17 cellular contexts compared by ENCODE assay signal in genomic region chr3:79410136-79410535, GRCh38.
A peak's percentile ranks its signal among the peaks of the same experiment; 100 is the strongest.
DNase-seq lines count a peak whose midpoint lies in the region; ATAC-seq and TF ChIP-seq lines count a peak whose summit lies in the region.
"Had no signal": no experiment of that assay in that cellular context is flagged by ENCODE, and none has a peak within 500 bp of the region (broad histone marks: within the 10 kb centered on the region; RNA-seq: fewer than 3 reads in every experiment).

No MANE protein-coding gene starts in this region.

- H3K36me3 Mint-ChIP-seq in activated T-cell treated with anti-CD3 and anti-CD28 coated beads, Interleukin-2, amount 50 U/mL, for 72 hours (ENCODE audit: insufficient read depth in 2 of 2), result no peaks in the 10 kb centered on the region
- H3K36me3 Mint-ChIP-seq: CD8-positive, alpha-beta T cell had no signal

- H3K9me3 Mint-ChIP-seq in activated T-cell treated with anti-CD3 and anti-CD28 coated beads, Interleukin-2, amount 50 U/mL, for 72 hours, result peaks cover 0 to 11% of the 10 kb centered on the region in 2 donors

- H3K36me3 ChIP-seq in right lobe of liver, result no peaks in the 10 kb centered on the region
- no peaks in the 10 kb centered on the region for H3K36me3 ChIP-seq in upper lobe of right lung
- H3K36me3 ChIP-seq: BLaER1 treated with 17β-estradiol and CSF1 and Interleukin-3, amounts not matched to agents 10 nM and 100 nM had no signal

- H3K4me1 ChIP-seq in right lobe of liver (peaks cover 0 to 59% (median 3%) of the 10 kb centered on the region in 4 donors), upper lobe of right lung (no peaks in the 10 kb centered on the region)
- H3K4me1 ChIP-seq: A549, Caco-2 had no signal

- 35% methylated on average over 2 of the region's 2 CpGs for WGBS in right lobe of liver (ENCODE audit: insufficient coverage, low coverage, low lambda C conversion rate, missing lambda C conversion rate)

- H3K27me3 ChIP-seq in right lobe of liver, result no peaks in the 10 kb centered on the region
- H3K27me3 ChIP-seq in upper lobe of right lung, result no peaks in the 10 kb centered on the region
- H3K27me3 ChIP-seq: BLaER1 treated with 17β-estradiol and CSF1 and Interleukin-3, amounts not matched to agents 10 nM and 100 nM had no signal

- H3K4me3 Mint-ChIP-seq in activated T-cell treated with anti-CD3 and anti-CD28 coated beads, Interleukin-2, amount 50 U/mL, for 72 hours, result no peak overlapping the region
- H3K4me3 Mint-ChIP-seq: B cell; CD4-positive, alpha-beta T cell; CD8-positive, alpha-beta T cell had no signal

- no peaks in the 10 kb centered on the region for H3K27me3 Mint-ChIP-seq in activated T-cell treated with anti-CD3 and anti-CD28 coated beads, Interleukin-2, amount 50 U/mL, for 72 hours (ENCODE audit: low read depth)
- H3K27me3 Mint-ChIP-seq: B cell; CD4-positive, alpha-beta T cell had no signal

- intact Hi-C loops in right lobe of liver (cut with DNase I), result no loop called here
- intact Hi-C loops in upper lobe of right lung (cut with DNase I), result no loop called here

- DNase-seq in activated T-cell treated with anti-CD3 and anti-CD28 coated beads, Interleukin-2, amount 50 U/mL, for 72 hours, result no peak
- DNase-seq in activated T-cell treated with anti-CD3 and anti-CD28 coated beads, Interleukin-2, amount 50 U/mL, for 1 hour, result no peak
- DNase-seq in right lobe of liver (no peak), upper lobe of right lung (no peak), T-helper 2 cell (no peak)
- DNase-seq: AML-193; Caco-2; Calu3; CD4-positive, alpha-beta T cell; CD8-positive, alpha-beta T cell; DMS79 treated with DMSO at 0.1 percent for 48 hours; GF-D8 had no signal

- ATAC-seq in activated T-cell treated with anti-CD3 and anti-CD28 coated beads, Interleukin-2, amount 50 U/mL, for 72 hours (replicated peaks in 1 of 2), result no peak
- ATAC-seq in right lobe of liver (peak in 3 of 4 donors; percentile 3 to 52 (median 14)), upper lobe of right lung (no peak)
- ATAC-seq: A549; CD8-positive, alpha-beta T cell had no signal

- H3K9me3 ChIP-seq in right lobe of liver (no peaks in the 10 kb centered on the region), upper lobe of right lung (no peaks in the 10 kb centered on the region)
- H3K9me3 ChIP-seq: A549; BLaER1 treated with 17β-estradiol and CSF1 and Interleukin-3, amounts not matched to agents 10 nM and 100 nM; Caco-2 had no signal

- peak overlapping the region; percentile 26 for H3K27ac Mint-ChIP-seq in activated T-cell treated with anti-CD3 and anti-CD28 coated beads, Interleukin-2, amount 50 U/mL, for 72 hours
- H3K27ac Mint-ChIP-seq: B cell; CD4-positive, alpha-beta T cell; CD8-positive, alpha-beta T cell had no signal

- no peaks in the 10 kb centered on the region for H3K4me1 Mint-ChIP-seq in activated T-cell treated with anti-CD3 and anti-CD28 coated beads, Interleukin-2, amount 50 U/mL, for 72 hours (ENCODE audit: low read depth)
- H3K4me1 Mint-ChIP-seq: B cell had no signal

- no peak for TF ChIP-seq POLR2A in right lobe of liver (IDR thresholded peaks at IDR 0.05)

- peak overlapping the region in 1 of 3 donors; percentile 14 for H3K4me3 ChIP-seq in right lobe of liver
- no peak overlapping the region for H3K4me3 ChIP-seq in upper lobe of right lung
- H3K4me3 ChIP-seq: A549; BLaER1 treated with 17β-estradiol and CSF1 and Interleukin-3, amounts not matched to agents 10 nM and 100 nM had no signal

- no peak for TF ChIP-seq CTCF in right lobe of liver (IDR thresholded peaks at IDR 0.05)
- TF ChIP-seq CTCF in upper lobe of right lung (IDR thresholded peaks at IDR 0.05), result no peak

- H3K27ac ChIP-seq in right lobe of liver (peak overlapping the region; percentile 14 to 50 (median 32)), upper lobe of right lung (peak overlapping the region; percentile 38)
- H3K27ac ChIP-seq: 22Rv1; A549; BLaER1 treated with 17β-estradiol and CSF1 and Interleukin-3, amounts not matched to agents 10 nM and 100 nM; C4-2B had no signal

Comparison
In these comparisons a context has a peak if more than half of its experiments do, and no peak if none do; other contexts are left out.
1. ATAC-seq: peak in right lobe of liver (3 of 4); none in activated T-cell treated with anti-CD3 and anti-CD28 coated beads, Interleukin-2, amount 50 U/mL, for 72 hours (0 of 2) and upper lobe of right lung (single experiment).